In the genomic region with DNA sequence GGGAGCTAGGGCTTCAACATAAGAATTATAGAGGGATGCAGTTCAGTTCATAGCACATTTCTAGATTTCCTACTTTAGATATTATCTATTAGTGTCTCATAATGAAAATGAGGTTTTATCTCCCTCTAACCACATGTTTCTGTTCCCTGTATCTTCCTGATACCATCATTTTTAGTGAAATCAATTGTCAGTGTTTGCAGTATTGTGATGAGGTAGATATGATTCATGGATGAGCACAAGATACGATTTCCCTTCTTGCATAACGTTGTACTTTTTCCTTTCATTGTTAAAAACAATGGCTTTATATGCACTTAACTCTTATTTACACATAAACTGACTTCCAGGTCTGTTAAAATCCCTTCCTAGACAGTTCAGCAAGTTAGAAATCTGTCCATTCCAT, we compare ENCODE assay signal across 28 cellular contexts.
"Had no signal": no experiment of that assay in that cellular context is flagged by ENCODE, and none has a peak within 500 bp of the region (broad histone marks: within the 10 kb centered on the region; RNA-seq: fewer than 3 reads in every experiment).

No MANE protein-coding gene starts in this region.

- H3K4me2 ChIP-seq: hepatocyte had no signal

- ATAC-seq: effector memory CD8-positive, alpha-beta T cell; esophagus mucosa; gastroesophageal sphincter; left colon; naive thymus-derived CD4-positive, alpha-beta T cell; psoas muscle; stimulated activated naive B cell treated with anti-CD40 and anti-IgM and Interleukin-4, amounts not matched to agents 10 μg/mL and 1 μg/mL and 100 μg/mL, for 72 hours; upper lobe of right lung had no signal

- H3K9me3 Mint-ChIP-seq: activated CD4-positive, alpha-beta T cell treated with anti-CD3 and anti-CD28 coated beads, Interleukin-2, amount 10 ng/mL, durations not matched to agents 24 days and 14 days; effector memory CD8-positive, alpha-beta T cell; mesothelial cell of epicardium had no signal

- H3K79me2 ChIP-seq: hepatocyte, parathyroid adenoma had no signal

- H3K9ac ChIP-seq: parathyroid adenoma had no signal

- H3K27ac ChIP-seq: dorsolateral prefrontal cortex, gastroesophageal sphincter, hepatocyte, parathyroid adenoma, psoas muscle, right atrium auricular region, stomach, thyroid gland, upper lobe of right lung had no signal

- H3K27me3 ChIP-seq: gastroesophageal sphincter, hepatocyte, right atrium auricular region, thyroid gland, upper lobe of right lung had no signal

- H3K36me3 ChIP-seq: gastroesophageal sphincter, right atrium auricular region, stomach, thyroid gland, upper lobe of right lung had no signal

- H3K36me3 Mint-ChIP-seq: activated CD4-positive, alpha-beta memory T cell treated with anti-CD3 and anti-CD28 coated beads for 36 hours; mesothelial cell of epicardium; naive thymus-derived CD4-positive, alpha-beta T cell; stimulated activated naive B cell treated with anti-CD40 and anti-IgM and Interleukin-4, amounts not matched to agents 10 μg/mL and 1 μg/mL and 100 μg/mL, for 72 hours had no signal

- H3K27ac Mint-ChIP-seq: activated CD4-positive, alpha-beta memory T cell treated with anti-CD3 and anti-CD28 coated beads for 36 hours; activated CD4-positive, alpha-beta T cell treated with anti-CD3 and anti-CD28 coated beads, Interleukin-2, amount 10 ng/mL, durations not matched to agents 24 days and 14 days; activated T-cell treated with anti-CD3 and anti-CD28 coated beads, Interleukin-2, amount 50 U/mL, for 24 hours; effector memory CD8-positive, alpha-beta T cell; mesothelial cell of epicardium; naive thymus-derived CD4-positive, alpha-beta T cell; stimulated activated naive B cell treated with anti-CD40 and anti-IgM and Interleukin-4, amounts not matched to agents 10 μg/mL and 1 μg/mL and 100 μg/mL, for 72 hours had no signal

- H3K4me3 ChIP-seq: dorsolateral prefrontal cortex, gastroesophageal sphincter, hepatocyte, psoas muscle, right atrium auricular region, stomach, thyroid gland, upper lobe of right lung had no signal

- H2AFZ ChIP-seq: hepatocyte, parathyroid adenoma had no signal

- DNase-seq: activated CD4-positive, alpha-beta memory T cell treated with anti-CD3 and anti-CD28 coated beads for 36 hours; activated CD4-positive, alpha-beta T cell treated with anti-CD3 and anti-CD28 coated beads, Interleukin-2, amount 10 ng/mL, durations not matched to agents 24 days and 14 days; activated CD4-positive, CD25-positive, alpha-beta regulatory T cell treated with anti-CD3 and anti-CD28 coated beads, Interleukin-2, amount 50 U/mL, for 72 hours; activated CD8-positive, alpha-beta memory T cell treated with anti-CD3 and anti-CD28 coated beads, Interleukin-2, amount 50 U/mL, for 48 hours; activated gamma-delta T cell treated with Interleukin-2 at 50 U/mL for 16 hours; activated naive CD4-positive, alpha-beta T cell treated with anti-CD3 and anti-CD28 coated beads, Interleukin-2, amount 50 U/mL, for 16 hours; activated T-cell treated with anti-CD3 and anti-CD28 coated beads, Interleukin-2, amount 50 U/mL, for 24 hours; amygdala; dorsolateral prefrontal cortex; effector memory CD8-positive, alpha-beta T cell; kidney; left colon; naive thymus-derived CD4-positive, alpha-beta T cell; occipital lobe; psoas muscle; stimulated activated CD4-positive, alpha-beta T cell treated with anti-CD3 and anti-CD28 coated beads, Interleukin-15, amount 100 ng/mL, for 24 hours; stimulated activated CD4-positive, alpha-beta T cell treated with anti-CD3 and anti-CD28 coated beads, Interleukin-2, amount 100 ng/mL, for 24 hours; stimulated activated naive B cell treated with anti-CD40 and anti-IgM and Interleukin-4, amounts not matched to agents 10 μg/mL and 1 μg/mL and 100 μg/mL, for 72 hours; stomach; thyroid gland; upper lobe of right lung had no signal

- H3K4me1 Mint-ChIP-seq: naive thymus-derived CD4-positive, alpha-beta T cell; stimulated activated naive B cell treated with anti-CD40 and anti-IgM and Interleukin-4, amounts not matched to agents 10 μg/mL and 1 μg/mL and 100 μg/mL, for 72 hours had no signal

- H3K4me3 Mint-ChIP-seq: activated CD4-positive, alpha-beta memory T cell treated with anti-CD3 and anti-CD28 coated beads for 36 hours; activated CD4-positive, alpha-beta T cell treated with anti-CD3 and anti-CD28 coated beads, Interleukin-2, amount 10 ng/mL, durations not matched to agents 24 days and 14 days; activated T-cell treated with anti-CD3 and anti-CD28 coated beads, Interleukin-2, amount 50 U/mL, for 24 hours; effector memory CD8-positive, alpha-beta T cell; mesothelial cell of epicardium; naive thymus-derived CD4-positive, alpha-beta T cell; neural crest cell; stimulated activated naive B cell treated with anti-CD40 and anti-IgM and Interleukin-4, amounts not matched to agents 10 μg/mL and 1 μg/mL and 100 μg/mL, for 72 hours had no signal

- H3K9me3 ChIP-seq: gastroesophageal sphincter, psoas muscle, right atrium auricular region, stomach, thyroid gland, upper lobe of right lung had no signal
